2 cellular contexts compared by ENCODE assay signal in the genomic region with DNA sequence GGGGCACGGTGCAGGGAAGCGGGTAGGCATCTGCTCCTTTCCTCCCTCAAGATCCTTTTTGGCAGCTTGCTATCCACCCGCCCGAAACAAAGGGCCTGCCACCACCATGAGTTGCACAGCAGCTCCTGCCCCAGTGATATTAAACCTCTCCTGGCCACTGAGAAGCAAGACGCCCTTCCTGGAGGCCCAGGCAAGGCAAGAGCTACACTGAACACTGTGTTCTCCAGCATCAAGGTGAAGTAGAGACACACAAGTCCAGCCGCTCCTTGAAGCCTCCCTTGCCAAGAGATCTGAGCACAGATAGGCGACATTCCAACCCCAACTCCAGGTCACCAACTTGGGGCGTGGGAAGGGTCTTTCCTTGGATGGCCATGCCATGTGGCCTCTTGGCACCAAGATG.
TF ChIP-seq lines count a peak whose summit lies in the region.

No MANE protein-coding gene starts in this region.

TF ChIP-seq in GM23338, 12 proteins besides CTCF, POLR2A, EP300 and RAD21 (continued from another document):
- TF ChIP-seq ZNF462 (CRISPR knock-in tag; IDR thresholded peaks at IDR 0.05) (no peak), EZH2 (IDR thresholded peaks at IDR 0.05; ENCODE audit: low read depth, unreplicated experiment) (no peak)
TF ChIP-seq in GM23338: peak in this region for 0.

TF ChIP-seq in WTC11, 78 proteins besides CTCF, POLR2A, EP300 and RAD21 (continued from another document):
- TF ChIP-seq, protein P1, sequence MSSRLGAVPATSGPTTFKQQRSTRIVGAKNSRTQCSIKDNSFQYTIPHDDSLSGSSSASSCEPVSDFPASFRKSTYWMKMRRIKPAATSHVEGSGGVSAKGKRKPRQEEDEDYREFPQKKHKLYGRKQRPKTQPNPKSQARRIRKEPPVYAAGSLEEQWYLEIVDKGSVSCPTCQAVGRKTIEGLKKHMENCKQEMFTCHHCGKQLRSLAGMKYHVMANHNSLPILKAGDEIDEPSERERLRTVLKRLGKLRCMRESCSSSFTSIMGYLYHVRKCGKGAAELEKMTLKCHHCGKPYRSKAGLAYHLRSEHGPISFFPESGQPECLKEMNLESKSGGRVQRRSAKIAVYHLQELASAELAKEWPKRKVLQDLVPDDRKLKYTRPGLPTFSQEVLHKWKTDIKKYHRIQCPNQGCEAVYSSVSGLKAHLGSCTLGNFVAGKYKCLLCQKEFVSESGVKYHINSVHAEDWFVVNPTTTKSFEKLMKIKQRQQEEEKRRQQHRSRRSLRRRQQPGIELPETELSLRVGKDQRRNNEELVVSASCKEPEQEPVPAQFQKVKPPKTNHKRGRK (CRISPR knock-in tag; IDR thresholded peaks at IDR 0.05; ENCODE audit: borderline replicate concordance), result no peak
- TF ChIP-seq NR3C1 (CRISPR knock-in tag; conservative IDR thresholded peaks at IDR 0.05; ENCODE audit: low read depth) (no peak), NFYB (CRISPR knock-in tag; conservative IDR thresholded peaks at IDR 0.05; ENCODE audit: low read depth) (no peak), CREM (CRISPR knock-in tag; IDR thresholded peaks at IDR 0.05) (no peak), ZNF416 (CRISPR knock-in tag; IDR thresholded peaks at IDR 0.05) (no peak), TP53 (CRISPR knock-in tag; IDR thresholded peaks at IDR 0.05) (no peak), ATF6 (CRISPR knock-in tag; IDR thresholded peaks at IDR 0.05) (no peak)
- TF ChIP-seq, protein P2, sequence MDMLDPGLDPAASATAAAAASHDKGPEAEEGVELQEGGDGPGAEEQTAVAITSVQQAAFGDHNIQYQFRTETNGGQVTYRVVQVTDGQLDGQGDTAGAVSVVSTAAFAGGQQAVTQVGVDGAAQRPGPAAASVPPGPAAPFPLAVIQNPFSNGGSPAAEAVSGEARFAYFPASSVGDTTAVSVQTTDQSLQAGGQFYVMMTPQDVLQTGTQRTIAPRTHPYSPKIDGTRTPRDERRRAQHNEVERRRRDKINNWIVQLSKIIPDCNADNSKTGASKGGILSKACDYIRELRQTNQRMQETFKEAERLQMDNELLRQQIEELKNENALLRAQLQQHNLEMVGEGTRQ (CRISPR knock-in tag; IDR thresholded peaks at IDR 0.05), result no peak
- TF ChIP-seq, protein P3, sequence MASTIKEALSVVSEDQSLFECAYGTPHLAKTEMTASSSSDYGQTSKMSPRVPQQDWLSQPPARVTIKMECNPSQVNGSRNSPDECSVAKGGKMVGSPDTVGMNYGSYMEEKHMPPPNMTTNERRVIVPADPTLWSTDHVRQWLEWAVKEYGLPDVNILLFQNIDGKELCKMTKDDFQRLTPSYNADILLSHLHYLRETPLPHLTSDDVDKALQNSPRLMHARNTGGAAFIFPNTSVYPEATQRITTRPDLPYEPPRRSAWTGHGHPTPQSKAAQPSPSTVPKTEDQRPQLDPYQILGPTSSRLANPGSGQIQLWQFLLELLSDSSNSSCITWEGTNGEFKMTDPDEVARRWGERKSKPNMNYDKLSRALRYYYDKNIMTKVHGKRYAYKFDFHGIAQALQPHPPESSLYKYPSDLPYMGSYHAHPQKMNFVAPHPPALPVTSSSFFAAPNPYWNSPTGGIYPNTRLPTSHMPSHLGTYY (CRISPR knock-in tag; IDR thresholded peaks at IDR 0.05), result no peak
- TF ChIP-seq, protein P4, sequence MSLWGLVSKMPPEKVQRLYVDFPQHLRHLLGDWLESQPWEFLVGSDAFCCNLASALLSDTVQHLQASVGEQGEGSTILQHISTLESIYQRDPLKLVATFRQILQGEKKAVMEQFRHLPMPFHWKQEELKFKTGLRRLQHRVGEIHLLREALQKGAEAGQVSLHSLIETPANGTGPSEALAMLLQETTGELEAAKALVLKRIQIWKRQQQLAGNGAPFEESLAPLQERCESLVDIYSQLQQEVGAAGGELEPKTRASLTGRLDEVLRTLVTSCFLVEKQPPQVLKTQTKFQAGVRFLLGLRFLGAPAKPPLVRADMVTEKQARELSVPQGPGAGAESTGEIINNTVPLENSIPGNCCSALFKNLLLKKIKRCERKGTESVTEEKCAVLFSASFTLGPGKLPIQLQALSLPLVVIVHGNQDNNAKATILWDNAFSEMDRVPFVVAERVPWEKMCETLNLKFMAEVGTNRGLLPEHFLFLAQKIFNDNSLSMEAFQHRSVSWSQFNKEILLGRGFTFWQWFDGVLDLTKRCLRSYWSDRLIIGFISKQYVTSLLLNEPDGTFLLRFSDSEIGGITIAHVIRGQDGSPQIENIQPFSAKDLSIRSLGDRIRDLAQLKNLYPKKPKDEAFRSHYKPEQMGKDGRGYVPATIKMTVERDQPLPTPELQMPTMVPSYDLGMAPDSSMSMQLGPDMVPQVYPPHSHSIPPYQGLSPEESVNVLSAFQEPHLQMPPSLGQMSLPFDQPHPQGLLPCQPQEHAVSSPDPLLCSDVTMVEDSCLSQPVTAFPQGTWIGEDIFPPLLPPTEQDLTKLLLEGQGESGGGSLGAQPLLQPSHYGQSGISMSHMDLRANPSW (CRISPR knock-in tag; conservative IDR thresholded peaks at IDR 0.05; ENCODE audit: low read depth), result no peak
